1 cellular context compared by ENCODE assay signal in genomic region chr5:157924490-157924889, GRCh38.
TF ChIP-seq lines count a peak whose summit lies in the region.

No MANE protein-coding gene starts in this region.

TF ChIP-seq in GM23338, 12 proteins besides CTCF, POLR2A, EP300 and RAD21 (continued from another document):
- TF ChIP-seq ZNF462 (CRISPR knock-in tag; IDR thresholded peaks at IDR 0.05): no peak
